In the genomic region with DNA sequence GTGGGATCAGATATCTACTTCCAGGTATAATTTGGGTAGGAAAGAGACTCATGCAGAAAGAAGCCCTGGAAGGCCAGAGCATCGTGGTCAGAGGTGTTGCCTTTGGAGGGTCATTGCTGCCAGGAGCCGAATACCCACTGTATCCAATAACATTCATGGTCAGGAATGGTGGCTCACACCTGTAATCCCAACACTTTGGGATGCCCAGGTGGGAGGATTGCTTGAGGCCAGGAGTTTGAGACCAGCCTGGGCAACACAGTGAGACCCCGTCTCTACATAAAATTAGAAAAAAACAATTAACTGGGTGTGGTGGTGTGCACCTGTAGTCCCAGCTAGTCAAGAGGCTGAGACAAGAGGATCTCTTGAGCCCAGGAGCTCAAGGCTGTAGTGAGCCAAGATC, we compare ENCODE assay signal across 9 cellular contexts. TPM values are rescaled to one million over a fixed set of nuclear protein-coding genes. Genes with fewer than 3 reads are reported as not detected.
"Had no signal": no experiment of that assay in that cellular context is flagged by ENCODE, and none has a peak within 500 bp of the region (broad histone marks: within the 10 kb centered on the region; RNA-seq: fewer than 3 reads in every experiment).

No MANE protein-coding gene starts in this region.

- H3K9me3 ChIP-seq: HAP-1 had no signal

- DNase-seq: GM23248, GOT3, H7, H9, HCEC 1CT, HFFc6 had no signal

- ATAC-seq: HCT116 had no signal

- H3K27ac Mint-ChIP-seq: H9, HFFc6 had no signal

- H3K4me3 ChIP-seq: GM23248, HAP-1 had no signal

- H3K27ac ChIP-seq: GM23248 had no signal

- H2AFZ ChIP-seq: GM23248 had no signal

- H3K4me3 Mint-ChIP-seq: H9, HFFc6 had no signal

- H3K9ac ChIP-seq: GM23248 had no signal

- H3K36me3 ChIP-seq: HAP-1 had no signal

- H3K9me3 Mint-ChIP-seq: HFFc6 had no signal

RNA-seq across cellular contexts. Expression of gene F11, which starts 10.9 kb away (rescaled TPM):
- total RNA-seq: GM23248, H4, HFFc6 had no signal
- polyA plus RNA-seq: GM23248 had no signal

RNA-seq across cellular contexts. Expression of gene KLKB1, which starts 27.8 kb away (rescaled TPM):
- total RNA-seq: GM23248, HFFc6 had no signal
- polyA plus RNA-seq: GM23248 had no signal
